1 cellular context compared by ENCODE assay signal in genomic region chr19:19562665-19563347, GRCh38.
TF ChIP-seq lines count a peak whose summit lies in the region.

No MANE protein-coding gene starts in this region.

TF ChIP-seq in HepG2, 621 proteins besides CTCF, POLR2A, EP300 and RAD21 (continued from another document):
- TF ChIP-seq ZNF687 (CRISPR knock-in tag; IDR thresholded peaks at IDR 0.05) = peak; percentile 39
